In genomic region chr19:5968431-5969373, GRCh38 we compare ENCODE assay signal across 8 cellular contexts. TPM values are rescaled to one million over a fixed set of nuclear protein-coding genes. Genes with fewer than 3 reads are reported as not detected.
DNase-seq lines count a peak whose midpoint lies in the region; ATAC-seq and TF ChIP-seq lines count a peak whose summit lies in the region.

No MANE protein-coding gene starts in this region.

- H3K4me3 ChIP-seq in gastroesophageal sphincter, result peak overlapping the region in 1 of 2 donors; percentile 7
- H3K4me3 ChIP-seq in sigmoid colon, result no peak overlapping the region

- no peak overlapping the region for H2BK120ac ChIP-seq in H9 (ENCODE audit: low read depth, low read length, poor library complexity, severe bottlenecking)

- H2AFZ ChIP-seq in H9 (ENCODE audit: low read length), result no peak overlapping the region

- peaks cover 21% of the 10 kb centered on the region for H3K79me1 ChIP-seq in H9 (ENCODE audit: insufficient read depth, low read depth, low read length, poor library complexity, severe bottlenecking)

- H3K4me2 ChIP-seq in H9 (ENCODE audit: insufficient read depth, insufficient read length, low read length), result no peak overlapping the region

- no peak overlapping the region for H2BK12ac ChIP-seq in H9 (ENCODE audit: insufficient read length, low read depth, low read length)

- H3K23ac ChIP-seq in H9 (ENCODE audit: insufficient read length, low read depth, low read length), result no peak overlapping the region

- ATAC-seq in T-helper 17 cell, result no peak
- ATAC-seq in gastroesophageal sphincter, result no peak

- H3K4ac ChIP-seq in H9 (ENCODE audit: low read depth, low read length), result no peak overlapping the region

- no peak overlapping the region for H2BK5ac ChIP-seq in H9 (ENCODE audit: insufficient read length, low read length)

- H4K5ac ChIP-seq in H9 (ENCODE audit: insufficient read length, low read depth, low read length), result no peak overlapping the region

- no CpG with 5 or more reads among the region's 18 CpGs for WGBS in H9 (ENCODE audit: extremely low coverage, insufficient read length, low lambda C conversion rate)
- WGBS in gastroesophageal sphincter (ENCODE audit: low coverage in 1 of 2), 2 donors, result 23 to 46% methylated on average over 4 to 10 of the region's 18 CpGs
- 40 to 66% methylated on average over 18 of the region's 18 CpGs for WGBS in sigmoid colon, 2 donors

- H3K27me3 ChIP-seq in H9 (ENCODE audit: insufficient read depth, low read length), result no peaks in the 10 kb centered on the region
- no peaks in the 10 kb centered on the region for H3K27me3 ChIP-seq in gastroesophageal sphincter
- H3K27me3 ChIP-seq in sigmoid colon, result no peaks in the 10 kb centered on the region

- H3K9me3 ChIP-seq in H9 (ENCODE audit: control insufficient read depth, low read depth, low read length) (no peaks in the 10 kb centered on the region), T-helper 17 cell (ENCODE audit: control insufficient read depth, low read length, poor library complexity, severe bottlenecking) (no peaks in the 10 kb centered on the region), gastroesophageal sphincter (no peaks in the 10 kb centered on the region), sigmoid colon (no peaks in the 10 kb centered on the region)

- H3K4me1 ChIP-seq in H9 (ENCODE audit: insufficient read depth, low read length), result no peaks in the 10 kb centered on the region; the same call in 1 of the 2 replicates
- peaks cover 17 to 100% (median 57%) of the 10 kb centered on the region in 3 donors for H3K4me1 ChIP-seq in gastroesophageal sphincter
- peaks cover 0 to 82% (median 70%) of the 10 kb centered on the region in 4 donors for H3K4me1 ChIP-seq in sigmoid colon

- peaks cover 0 to 13% of the 10 kb centered on the region in 2 donors for H3K36me3 ChIP-seq in gastroesophageal sphincter
- peaks cover 0 to 11% (median 0%) of the 10 kb centered on the region in 4 donors for H3K36me3 ChIP-seq in sigmoid colon

- H3K36me3 Mint-ChIP-seq in H9 (ENCODE audit: insufficient read depth in 1 of 3, low read depth in 3 of 3) (peaks cover 0 to 18% (median 2%) of the 10 kb centered on the region in 3 experiments; a peak in 4 of 7 replicates), T-helper 17 cell (ENCODE audit: low read depth) (peaks cover 2% of the 10 kb centered on the region)

- peak overlapping the region; percentile 69 to 99 (median 96) for H3K27ac Mint-ChIP-seq in H9
- peak overlapping the region; percentile 94 for H3K27ac Mint-ChIP-seq in T-helper 17 cell

- no peak overlapping the region for H4K8ac ChIP-seq in H9 (replicated peaks; ENCODE audit: insufficient read length, low read depth, low read length)

- peak; percentile 75 for DNase-seq in H9
- no peak for DNase-seq in T-helper 17 cell
- DNase-seq in sigmoid colon, result peak; percentile 60
- DNase-seq in superior temporal gyrus (ENCODE audit: extremely low spot score), result no peak
- DNase-seq in OCI-M1 (lab: John Stamatoyannopoulos, UW), result no peak
- no peak for DNase-seq in effector CD4-positive, alpha-beta T cell
- DNase-seq in NCI-H1417 treated with DMSO at 0.1 percent for 48 hours (lab: John Stamatoyannopoulos, UW), result no peak

- no peaks in the 10 kb centered on the region for H3K27me3 Mint-ChIP-seq in H9 (ENCODE audit: low read depth)
- no peaks in the 10 kb centered on the region for H3K27me3 Mint-ChIP-seq in T-helper 17 cell

- H3K4me3 Mint-ChIP-seq in H9, result no peak overlapping the region; a peak in 1 of 5 replicates
- no peak overlapping the region for H3K4me3 Mint-ChIP-seq in T-helper 17 cell

- H3T11ph ChIP-seq in H9 (ENCODE audit: low read length), result no peak overlapping the region

- H2BK15ac ChIP-seq in H9 (ENCODE audit: low read depth, low read length), result no peak overlapping the region

- no peak overlapping the region for H2BK20ac ChIP-seq in H9 (ENCODE audit: low read depth, low read length, poor library complexity, severe bottlenecking)

- peaks cover 49% of the 10 kb centered on the region; the same call in 1 of the 2 replicates for H3K79me2 ChIP-seq in H9 (ENCODE audit: insufficient read depth, low read length)

- peak overlapping the region; percentile 30 for H3K27ac ChIP-seq in H9 (ENCODE audit: insufficient read length, low read depth, low read length)
- H3K27ac ChIP-seq in gastroesophageal sphincter, result peak overlapping the region in 3 of 4 donors; percentile 65 to 84 (median 83)
- peak overlapping the region; percentile 71 to 89 (median 84) for H3K27ac ChIP-seq in sigmoid colon

- peak overlapping the region; percentile 9 for H3K18ac ChIP-seq in H9 (ENCODE audit: insufficient read length, low read depth, low read length)

- TF ChIP-seq CTCF in H9 (conservative IDR thresholded peaks at IDR 0.05), result no peak
- TF ChIP-seq CTCF in gastroesophageal sphincter (IDR thresholded peaks at IDR 0.05), result no peak
- no peak for TF ChIP-seq CTCF in sigmoid colon (IDR thresholded peaks at IDR 0.05)

- peak overlapping the region; percentile 65 for H4K91ac ChIP-seq in H9 (ENCODE audit: insufficient read length, low read depth, low read length)

- no peaks in the 10 kb centered on the region for H3K9me3 Mint-ChIP-seq in H9

- H4K20me1 ChIP-seq in H9 (ENCODE audit: control insufficient read depth, insufficient read depth, insufficient read length), result peaks cover 5% of the 10 kb centered on the region

- H3K4me1 Mint-ChIP-seq in H9 (peaks cover 25 to 35% of the 10 kb centered on the region in 2 experiments), T-helper 17 cell (peaks cover 53% of the 10 kb centered on the region)

- H2AK5ac ChIP-seq in H9 (ENCODE audit: insufficient read length, low read length), result no peak overlapping the region

- no peak for TF ChIP-seq POLR2A in gastroesophageal sphincter (IDR thresholded peaks at IDR 0.05)
- no peak for TF ChIP-seq POLR2A in sigmoid colon (IDR thresholded peaks at IDR 0.05)

- TF ChIP-seq EP300 in gastroesophageal sphincter (IDR thresholded peaks at IDR 0.05) (no peak), sigmoid colon (IDR thresholded peaks at IDR 0.05) (no peak)

- H3K56ac ChIP-seq in H9 (ENCODE audit: insufficient read length, low read depth, low read length), result no peak overlapping the region

- no peaks in the 10 kb centered on the region for H3K23me2 ChIP-seq in H9 (ENCODE audit: insufficient read length, low read depth, low read length, poor library complexity, severe bottlenecking)

- no peak overlapping the region for H3K9ac ChIP-seq in H9 (ENCODE audit: extremely low read depth, insufficient read length, low read length)

- H3K14ac ChIP-seq in H9 (ENCODE audit: insufficient read depth, low read length), result peak overlapping the region; percentile 54; the same call in 1 of the 2 replicates

- intact Hi-C loops in sigmoid colon (cut with DNase I), result loop anchor here (5.0 kb wide), 1 partner anchor 166 kb away; no protein-coding TSS in a partner anchor

RNA-seq across cellular contexts. Expression of gene RANBP3, which starts 9.2 kb away (rescaled TPM):
- total RNA-seq in H9 (2021), result 86.5 and 89.9 TPM in 2 replicates
- total RNA-seq in T-helper 17 cell, result 10 to 100 TPM; 76.8 to 86.9 TPM
- 100 to 1,000 TPM in 2 of 4 donors, 10 to 100 TPM in 2; 87.0 to 125 (median 104) TPM for total RNA-seq in gastroesophageal sphincter
- 10 to 100 TPM; 63.1 to 86.4 (median 82.7) TPM for total RNA-seq in sigmoid colon
- 10 to 100 TPM; 27.0 to 47.5 (median 27.6) TPM for polyA plus RNA-seq in sigmoid colon

RNA-seq across cellular contexts. Expression of gene CAPS, which starts 54.6 kb away (rescaled TPM):
- total RNA-seq in H9 (2021) (2.3 and 2.5 TPM in 2 replicates), T-helper 17 cell (10 to 100 TPM; 41.0 to 47.1 TPM), gastroesophageal sphincter (10 to 100 TPM in 3 of 4 donors, 1 to 10 TPM in 1; 10.0 to 19.6 (median 15.2) TPM), sigmoid colon (10 to 100 TPM in 2 of 4 donors, 1 to 10 TPM in 2; 4.9 to 18.6 (median 9.7) TPM)
- 10 to 100 TPM in 1 of 3 donors, 1 to 10 TPM in 2; 3.6 to 13.7 (median 3.7) TPM for polyA plus RNA-seq in sigmoid colon

Comparison
In these comparisons a context has a peak if more than half of its experiments do, and no peak if none do; other contexts are left out.
1. DNase-seq: peak in H9 (single experiment) and sigmoid colon (single experiment); none in T-helper 17 cell (0 of 3), superior temporal gyrus (single experiment), OCI-M1 (single experiment), effector CD4-positive, alpha-beta T cell (single experiment) and NCI-H1417 treated with DMSO at 0.1 percent for 48 hours (single experiment).
2. H3K27ac ChIP-seq: peak in every context shown above with its lines; median percentile 84 in sigmoid colon; 83 in gastroesophageal sphincter; 30 in H9.